8 cellular contexts compared by ENCODE assay signal in genomic region chr12:13100882-13101769, GRCh38. TPM values are rescaled to one million over a fixed set of nuclear protein-coding genes. Genes with fewer than 3 reads are reported as not detected.
DNase-seq lines count a peak whose midpoint lies in the region; ATAC-seq and TF ChIP-seq lines count a peak whose summit lies in the region.

No MANE protein-coding gene starts in this region.

- peak overlapping the region; percentile 72 for H3K27ac Mint-ChIP-seq in activated CD4-positive, alpha-beta T cell treated with anti-CD3 and anti-CD28 coated beads for 36 hours

- H3K4me1 Mint-ChIP-seq in activated CD4-positive, alpha-beta T cell treated with anti-CD3 and anti-CD28 coated beads for 36 hours = peaks cover 58% of the 10 kb centered on the region

- ATAC-seq in GM18858 (IDR thresholded peaks at IDR 0.05; ENCODE audit: unreplicated experiment) (peak; percentile 78), HG03095 (IDR thresholded peaks at IDR 0.05; ENCODE audit: unreplicated experiment) (peak; percentile 69), left colon (peak; percentile 82)
- ATAC-seq in activated CD4-positive, alpha-beta T cell treated with anti-CD3 and anti-CD28 coated beads for 36 hours = peak; percentile 70

- TF ChIP-seq CTCF in AG04449 (IDR thresholded peaks at IDR 0.05; ENCODE audit: insufficient read depth, low read length, missing control alignments) = no peak
- no peak for TF ChIP-seq CTCF in choroid plexus epithelial cell (conservative IDR thresholded peaks at IDR 0.05; ENCODE audit: low read depth, low read length)

- DNase-seq in AG04449 (ENCODE audit: low read depth, low spot score) (no peak), NCI-H2196 (lab: John Stamatoyannopoulos, UW; ENCODE audit: unreplicated experiment) (peak; percentile 71), choroid plexus epithelial cell (ENCODE audit: low read depth) (peak; percentile 91), left colon (peak; percentile 86 to 91)
- DNase-seq in activated CD4-positive, alpha-beta T cell treated with anti-CD3 and anti-CD28 coated beads for 36 hours = peak; percentile 93
- DNase-seq in stimulated activated CD4-positive, alpha-beta T cell treated with anti-CD3 and anti-CD28 coated beads, Interleukin-1b, Interleukin-23, amount 100 ng/mL, for 4 hours (ENCODE audit: low read depth in 2 of 2) = peak; percentile 77 to 81

- peak overlapping the region; percentile 63 for H3K4me3 Mint-ChIP-seq in activated CD4-positive, alpha-beta T cell treated with anti-CD3 and anti-CD28 coated beads for 36 hours

- no peaks in the 10 kb centered on the region for H3K9me3 Mint-ChIP-seq in activated CD4-positive, alpha-beta T cell treated with anti-CD3 and anti-CD28 coated beads for 36 hours (ENCODE audit: low read depth)

- peak overlapping the region; percentile 51 for H3K4me3 ChIP-seq in AG04449 (ENCODE audit: low read depth, low read length)
- H3K4me3 ChIP-seq in choroid plexus epithelial cell (ENCODE audit: low read depth, low read length) = peak overlapping the region; percentile 60

- no peaks in the 10 kb centered on the region for H3K36me3 Mint-ChIP-seq in activated CD4-positive, alpha-beta T cell treated with anti-CD3 and anti-CD28 coated beads for 36 hours (ENCODE audit: low read depth)

- POLR2A ChIA-PET in AG04449 (lab: Yijun Ruan, JAX) = interaction anchor here (0.6 to 3.9 kb wide), 6 partner anchors 14 to 130 kb away, joined by 3 to 20 read pairs (median 3); partner anchors contain the start of gene EMP1
- POLR2A ChIA-PET in activated CD4-positive, alpha-beta T cell treated with anti-CD3 and anti-CD28 coated beads for 36 hours (lab: Charles Lee) = interaction anchor here (0.8 to 1.4 kb wide), 3 partner anchors 54 to 110 kb away, joined by 3 to 4 read pairs (median 4); no protein-coding TSS in a partner anchor

- H3K27me3 Mint-ChIP-seq in activated CD4-positive, alpha-beta T cell treated with anti-CD3 and anti-CD28 coated beads for 36 hours = no peaks in the 10 kb centered on the region

- CTCF ChIA-PET in AG04449 (lab: Yijun Ruan, JAX) = interaction anchor here (1.0 to 6.0 kb wide), 3 partner anchors 16 to 110 kb away, joined by 3 to 123 read pairs (median 6); no protein-coding TSS in a partner anchor
- CTCF ChIA-PET in activated CD4-positive, alpha-beta T cell treated with anti-CD3 and anti-CD28 coated beads for 36 hours (lab: Charles Lee) = interaction anchor here (0.6 to 6.0 kb wide), 8 partner anchors 14 to 484 kb away, joined by 3 to 145 read pairs (median 4); partner anchors contain the start of gene EMP1

- intact Hi-C loops in activated CD4-positive, alpha-beta T cell treated with anti-CD3 and anti-CD28 coated beads for 36 hours (cut with DNase I, micrococcal nuclease) = loop anchor here (1.0 to 5.0 kb wide), 6 partner anchors 95 to 404 kb away; partner anchors contain the start of genes HEBP1 (in 2 of the 2), APOLD1 (in 1 of the 2), EMP1 (in 1 of the 2) and GPR19 (in 1 of the 2)
- intact Hi-C loops in left colon (cut with DNase I, micrococcal nuclease) = loop anchor here in 1 of 2 donors (5.0 kb wide), 1 partner anchor 111 kb away; no protein-coding TSS in a partner anchor

RNA-seq across cellular contexts. Expression of gene GSG1, which starts 2.3 kb away (rescaled TPM):
- total RNA-seq in activated CD4-positive, alpha-beta T cell treated with anti-CD3 and anti-CD28 coated beads for 36 hours = not detected
- not detected for total RNA-seq in left colon

RNA-seq across cellular contexts. Expression of gene FAM234B, which starts 56.9 kb away (rescaled TPM):
- total RNA-seq in activated CD4-positive, alpha-beta T cell treated with anti-CD3 and anti-CD28 coated beads for 36 hours = 10 to 100 TPM; 11.1 to 12.2 TPM
- total RNA-seq in left colon = 1 to 10 TPM; 1.3 to 1.7 TPM

Comparison
In these comparisons a context has a peak if more than half of its experiments do, and no peak if none do; other contexts are left out.
1. RNA of gene FAM234B, which starts 56.9 kb away (total RNA-seq): 11.1 to 12.2 TPM in activated CD4-positive, alpha-beta T cell treated with anti-CD3 and anti-CD28 coated beads for 36 hours; 1.3 to 1.7 TPM in left colon; every median in the first group is over 4 times any median in the second.
2. Peak in every context shown above with its lines, with median percentiles within 50 percentile points of each other: ATAC-seq.